2 cellular contexts compared by ENCODE assay signal in genomic region chr7:155792999-155793560, GRCh38.
A peak's percentile ranks its signal among the peaks of the same experiment; 100 is the strongest.
TF ChIP-seq lines count a peak whose summit lies in the region.

No MANE protein-coding gene starts in this region.

TF ChIP-seq in HepG2, 621 proteins besides CTCF, POLR2A, EP300 and RAD21:
- TF ChIP-seq ZNF280B (CRISPR knock-in tag; IDR thresholded peaks at IDR 0.05; ENCODE audit: borderline replicate concordance) (no peak), ZNF207 (IDR thresholded peaks at IDR 0.05; ENCODE audit: borderline replicate concordance) (peak; percentile 83; the same call in 1 of the 2 replicates), FIP1L1 (IDR thresholded peaks at IDR 0.05; ENCODE audit: borderline replicate concordance, insufficient read depth, low read depth, low read length) (no peak), TRIM22 (IDR thresholded peaks at IDR 0.05) (0 out of 2 replicates have a peak, but pooled peaks have one; percentile 3)
- TF ChIP-seq, protein P1, sequence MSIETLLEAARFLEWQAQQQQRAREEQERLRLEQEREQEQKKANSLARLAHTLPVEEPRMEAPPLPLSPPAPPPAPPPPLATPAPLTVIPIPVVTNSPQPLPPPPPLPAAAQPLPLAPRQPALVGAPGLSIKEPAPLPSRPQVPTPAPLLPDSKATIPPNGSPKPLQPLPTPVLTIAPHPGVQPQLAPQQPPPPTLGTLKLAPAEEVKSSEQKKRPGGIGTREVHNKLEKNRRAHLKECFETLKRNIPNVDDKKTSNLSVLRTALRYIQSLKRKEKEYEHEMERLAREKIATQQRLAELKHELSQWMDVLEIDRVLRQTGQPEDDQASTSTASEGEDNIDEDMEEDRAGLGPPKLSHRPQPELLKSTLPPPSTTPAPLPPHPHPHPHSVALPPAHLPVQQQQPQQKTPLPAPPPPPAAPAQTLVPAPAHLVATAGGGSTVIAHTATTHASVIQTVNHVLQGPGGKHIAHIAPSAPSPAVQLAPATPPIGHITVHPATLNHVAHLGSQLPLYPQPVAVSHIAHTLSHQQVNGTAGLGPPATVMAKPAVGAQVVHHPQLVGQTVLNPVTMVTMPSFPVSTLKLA (IDR thresholded peaks at IDR 0.05), result peak; percentile 98
TF ChIP-seq in HepG2: peak in this region for 3.

TF ChIP-seq in H1, 55 proteins besides CTCF, POLR2A, EP300 and RAD21:
- TF ChIP-seq USF2 (IDR thresholded peaks at IDR 0.05; ENCODE audit: low read length), result no peak
- TF ChIP-seq, protein P2, sequence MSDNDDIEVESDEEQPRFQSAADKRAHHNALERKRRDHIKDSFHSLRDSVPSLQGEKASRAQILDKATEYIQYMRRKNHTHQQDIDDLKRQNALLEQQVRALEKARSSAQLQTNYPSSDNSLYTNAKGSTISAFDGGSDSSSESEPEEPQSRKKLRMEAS (IDR thresholded peaks at IDR 0.05), result no peak
- TF ChIP-seq ASH2L (IDR thresholded peaks at IDR 0.05; ENCODE audit: low read length), result no peak
- TF ChIP-seq SIN3A (conservative IDR thresholded peaks at IDR 0.05 in 1 of 2, IDR thresholded peaks at IDR 0.05 in 1 of 2; ENCODE audit: low read depth in 1 of 2, low read length in 2 of 2), result no peak
- TF ChIP-seq GTF2F1 (IDR thresholded peaks at IDR 0.05; ENCODE audit: borderline replicate concordance, low read depth, low read length), result no peak
- TF ChIP-seq CHD2 (IDR thresholded peaks at IDR 0.05; ENCODE audit: low read length), result no peak
- TF ChIP-seq EZH2 (IDR thresholded peaks at IDR 0.05; ENCODE audit: low read depth, low read length, severe bottlenecking), result no peak
- no peak for TF ChIP-seq POU5F1 (IDR thresholded peaks at IDR 0.05; ENCODE audit: low read depth, low read length)
- no peak for TF ChIP-seq CTBP2 (IDR thresholded peaks at IDR 0.05; ENCODE audit: borderline replicate concordance, insufficient read depth, insufficient read length, low read length)
- no peak for TF ChIP-seq RXRA (IDR thresholded peaks at IDR 0.05; ENCODE audit: insufficient read depth, low read depth, low read length)
- TF ChIP-seq SIRT6 (IDR thresholded peaks at IDR 0.05; ENCODE audit: low read length), result no peak
- no peak for TF ChIP-seq TAF7 (optimal IDR thresholded peaks at IDR 0.05; ENCODE audit: borderline replicate concordance, low read depth, low read length)
- no peak for TF ChIP-seq KDM5A (IDR thresholded peaks at IDR 0.05; ENCODE audit: low read length)
- TF ChIP-seq YY1 (IDR thresholded peaks at IDR 0.05; ENCODE audit: low read depth, low read length), result no peak
- TF ChIP-seq SAP30 (IDR thresholded peaks at IDR 0.05; ENCODE audit: insufficient read depth, insufficient replicate concordance, low read length), result no peak
